Comparison of ENCODE assay signal across 9 cellular contexts in the genomic region with DNA sequence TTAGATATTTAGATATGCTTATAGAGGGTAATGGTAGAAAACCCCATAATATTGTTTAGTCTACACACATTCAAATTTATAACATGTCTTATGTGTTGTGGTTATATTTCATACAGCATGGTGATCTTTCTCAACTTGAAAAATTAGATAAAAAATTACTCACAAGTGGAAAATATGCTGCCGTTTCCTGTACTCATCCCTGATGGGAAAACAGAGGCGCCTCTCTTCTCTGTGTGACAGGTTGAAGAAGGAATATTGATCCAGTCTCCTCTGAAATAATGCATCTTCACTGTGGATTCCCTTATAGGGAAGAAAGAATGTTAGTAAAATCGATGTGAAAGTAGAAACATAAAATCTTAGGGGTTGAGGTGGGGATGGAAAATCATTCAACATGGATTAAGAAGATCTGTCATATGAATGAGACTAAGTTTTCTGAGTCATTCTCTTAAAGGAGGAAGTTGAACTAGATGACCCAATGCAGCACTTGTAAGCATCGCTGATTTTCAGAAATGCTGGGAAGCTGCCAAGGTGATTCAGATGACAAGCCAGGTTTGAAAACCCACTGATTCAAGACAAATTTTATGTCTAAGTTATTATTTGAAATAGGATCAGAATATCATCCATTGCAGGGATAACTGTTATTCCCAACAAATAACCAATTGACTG.
DNase-seq lines count a peak whose midpoint lies in the region; ATAC-seq, FAIRE-seq and TF ChIP-seq lines count a peak whose summit lies in the region.
"Had no signal": no experiment of that assay in that cellular context is flagged by ENCODE, and none has a peak within 500 bp of the region (broad histone marks: within the 10 kb centered on the region; RNA-seq: fewer than 3 reads in every experiment).

No MANE protein-coding gene starts in this region.

- peak; percentile 2 to 73 for DNase-seq in A549 (ENCODE audit: low read depth in 1 of 2, low spot score in 1 of 2)
- peak; percentile 88 for DNase-seq in MV-4-11 (lab: John Stamatoyannopoulos, UW)
- DNase-seq in chondrocyte (ENCODE audit: low spot score) = no peak
- DNase-seq in SW480 (ENCODE audit: low spot score) = no peak
- DNase-seq in left lobe of liver (ENCODE audit: low spot score) = no peak
- no peak for DNase-seq in NCI-H526 (lab: John Stamatoyannopoulos, UW)
- DNase-seq: T-cell had no signal

- POLR2A ChIA-PET in A549 (lab: Yijun Ruan, JAX) = no interaction called here

- H3K4me2 ChIP-seq in A549 = peak overlapping the region; percentile 65

- no peak for TF ChIP-seq POLR2A in A549 (IDR thresholded peaks at IDR 0.05; ENCODE audit: low read length)

- CTCF ChIA-PET in A549 (lab: Yijun Ruan, JAX) = no interaction called here

- peak overlapping the region; percentile 79 for H3K27ac Mint-ChIP-seq in chondrocyte (ENCODE audit: unreplicated experiment)
- H3K27ac Mint-ChIP-seq: T-cell had no signal

- H3K4me3 Mint-ChIP-seq in chondrocyte (ENCODE audit: unreplicated experiment) = no peak overlapping the region
- H3K4me3 Mint-ChIP-seq: T-cell had no signal

- H3K9me3 Mint-ChIP-seq in chondrocyte (ENCODE audit: low read depth) = peaks cover 2% of the 10 kb centered on the region

- H3K27me3 Mint-ChIP-seq in chondrocyte (ENCODE audit: low read depth) = no peaks in the 10 kb centered on the region

- H3K36me3 Mint-ChIP-seq in chondrocyte (ENCODE audit: low read depth) = peaks cover 13% of the 10 kb centered on the region
- H3K36me3 Mint-ChIP-seq: T-cell had no signal

- TF ChIP-seq EP300 in A549 (IDR thresholded peaks at IDR 0.05) = no peak

- no peak overlapping the region for H3K4me3 ChIP-seq in A549

- H3K4me1 Mint-ChIP-seq in chondrocyte (ENCODE audit: low read depth) = peaks cover 25% of the 10 kb centered on the region
- H3K4me1 Mint-ChIP-seq: T-cell had no signal

- TF ChIP-seq CTCF in A549 (IDR thresholded peaks at IDR 0.05) (no peak), chondrocyte (IDR thresholded peaks at IDR 0.05) (no peak)

- no peak for FAIRE-seq in A549 (lab: Jason Lieb, UNC)

- peaks cover 37% of the 10 kb centered on the region for H3K4me1 ChIP-seq in A549

- no peak for TF ChIP-seq RAD21 in A549 (conservative IDR thresholded peaks at IDR 0.05 in 1 of 2, IDR thresholded peaks at IDR 0.05 in 1 of 2)

- peak overlapping the region; percentile 54 to 72 for H3K27ac ChIP-seq in A549

- WGBS in A549 (ENCODE audit: missing lambda C conversion rate) = 22% methylated on average over 4 of the region's 4 CpGs

- peak; percentile 76 to 82; a peak in 5 of 6 replicates for ATAC-seq in A549
- ATAC-seq in GM21423 (IDR thresholded peaks at IDR 0.05; ENCODE audit: unreplicated experiment) = peak; percentile 79
- ATAC-seq in HG02840 (IDR thresholded peaks at IDR 0.05; ENCODE audit: low FRiP score, unreplicated experiment) = no peak
- ATAC-seq in left lobe of liver = no peak
- ATAC-seq: T-cell had no signal

- H3K9me3 ChIP-seq in A549 = no peaks in the 10 kb centered on the region

TF ChIP-seq in A549, 52 proteins besides CTCF, POLR2A, EP300 and RAD21:
- TF ChIP-seq PHF8 (IDR thresholded peaks at IDR 0.05; ENCODE audit: borderline replicate concordance, low read depth) (no peak), CBX8 (IDR thresholded peaks at IDR 0.05) (no peak), GATA3 (IDR thresholded peaks at IDR 0.05; ENCODE audit: borderline replicate concordance) (no peak), JUNB (IDR thresholded peaks at IDR 0.05) (0 out of 2 replicates have a peak, but pooled peaks have one; percentile 12), FOSL2 (IDR thresholded peaks at IDR 0.05) (no peak), FOSL2 (CRISPR knock-in tag; IDR thresholded peaks at IDR 0.05) (peak; percentile 49; the same call in 1 of the 2 replicates)
TF ChIP-seq in A549: peak in this region for 2.

Comparison
In these comparisons a context has a peak if more than half of its experiments do, and no peak if none do; other contexts are left out.
1. ATAC-seq: peak in A549 (2 of 2) and GM21423 (single experiment); none in HG02840 (single experiment) and left lobe of liver (single experiment).
2. DNase-seq: peak in A549 (2 of 2) and MV-4-11 (single experiment); none in chondrocyte (single experiment), SW480 (single experiment), left lobe of liver (single experiment) and NCI-H526 (0 of 2).